ENCODE assay signal across 25 cellular contexts in the genomic region with DNA sequence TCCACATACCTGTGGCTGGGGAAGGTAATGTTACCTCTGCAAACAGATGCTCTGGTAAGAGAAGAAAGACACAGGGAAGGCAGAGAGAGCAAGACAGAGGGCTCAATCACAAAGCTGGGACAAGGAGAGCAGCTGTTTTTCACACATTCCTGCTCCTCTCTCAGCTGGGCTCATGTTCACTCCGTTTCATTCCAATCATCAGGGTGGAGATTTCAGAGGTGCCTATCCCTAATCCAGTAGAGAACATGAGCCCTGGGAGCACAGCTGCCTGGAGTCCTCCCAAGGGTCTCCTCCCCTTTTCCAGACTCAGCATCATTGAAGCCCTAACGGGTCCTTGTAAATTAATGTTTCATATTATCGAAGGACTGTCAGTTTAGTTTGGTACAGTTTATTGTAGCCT.
"Had no signal": no experiment of that assay in that cellular context is flagged by ENCODE, and none has a peak within 500 bp of the region (broad histone marks: within the 10 kb centered on the region; RNA-seq: fewer than 3 reads in every experiment).

No MANE protein-coding gene starts in this region.

- DNase-seq: effector CD8-positive, alpha-beta T cell; endodermal cell; foreskin fibroblast; gastrocnemius medialis; head of caudate nucleus; left ventricle myocardium superior; lower lobe of right lung; naive B cell; stimulated activated CD4-positive, alpha-beta T cell treated with anti-CD3 and anti-CD28 coated beads, Interleukin-2, amount 100 ng/mL, for 24 hours; stimulated activated CD4-positive, alpha-beta T cell treated with anti-CD3 and anti-CD28 coated beads, Interleukin-4, amount 100 ng/mL, for 24 hours; stimulated activated naive CD4-positive, alpha-beta T cell treated with Interleukin-2 at 50 U/mL for 16 hours; substantia nigra; testis; tibial artery; upper lobe of left lung; uterus had no signal

- H3K27me3 ChIP-seq: gastrocnemius medialis, neutrophil, testis, tibial artery, upper lobe of left lung, uterus had no signal

- H3K4me1 ChIP-seq: lower lobe of right lung, parathyroid adenoma had no signal

- H3K4me1 Mint-ChIP-seq: naive B cell had no signal

- H3K27me3 Mint-ChIP-seq: progenitor cell of endocrine pancreas had no signal

- H3K9me3 Mint-ChIP-seq: endodermal cell; naive B cell; natural killer cell treated with Interleukin-12 subunit alpha and Interleukin-12 subunit beta and Interleukin-15 and Interleukin-18, amount 100 ng/mL, for 72 hours; neural crest cell; stimulated activated effector memory CD8-positive, alpha-beta T cell treated with anti-CD3 and anti-CD28 coated beads, Interleukin-12 subunit alpha, Interleukin-12 subunit beta, amount 100 ng/mL, for 72 hours had no signal

- H3K79me2 ChIP-seq: parathyroid adenoma had no signal

- H3K4me3 ChIP-seq: gastrocnemius medialis, lower lobe of right lung, testis, tibial artery, upper lobe of left lung, uterus had no signal

- H3K4me3 Mint-ChIP-seq: endodermal cell; naive B cell; natural killer cell treated with Interleukin-12 subunit alpha and Interleukin-12 subunit beta and Interleukin-15 and Interleukin-18, amount 100 ng/mL, for 72 hours; neural crest cell; stimulated activated effector memory CD8-positive, alpha-beta T cell treated with anti-CD3 and anti-CD28 coated beads, Interleukin-12 subunit alpha, Interleukin-12 subunit beta, amount 100 ng/mL, for 72 hours had no signal

- FAIRE-seq: colon, keratinocyte had no signal

- H3K36me3 ChIP-seq: neutrophil, uterus had no signal

- H3K27ac Mint-ChIP-seq: endodermal cell; natural killer cell treated with Interleukin-12 subunit alpha and Interleukin-12 subunit beta and Interleukin-15 and Interleukin-18, amount 100 ng/mL, for 72 hours; progenitor cell of endocrine pancreas; stimulated activated effector memory CD8-positive, alpha-beta T cell treated with anti-CD3 and anti-CD28 coated beads, Interleukin-12 subunit alpha, Interleukin-12 subunit beta, amount 100 ng/mL, for 72 hours had no signal

- H3K36me3 Mint-ChIP-seq: naive B cell; natural killer cell treated with Interleukin-12 subunit alpha and Interleukin-12 subunit beta and Interleukin-15 and Interleukin-18, amount 100 ng/mL, for 72 hours; stimulated activated effector memory CD8-positive, alpha-beta T cell treated with anti-CD3 and anti-CD28 coated beads, Interleukin-12 subunit alpha, Interleukin-12 subunit beta, amount 100 ng/mL, for 72 hours had no signal

- H3K9ac ChIP-seq: parathyroid adenoma had no signal

- H3K9me3 ChIP-seq: gastrocnemius medialis, lower lobe of right lung, neutrophil, testis, tibial artery, upper lobe of left lung, uterus had no signal

- H3K27ac ChIP-seq: epithelial cell of prostate, gastrocnemius medialis, lower lobe of right lung, neutrophil, parathyroid adenoma, testis, upper lobe of left lung, uterus had no signal

- H2AFZ ChIP-seq: parathyroid adenoma had no signal
